17 cellular contexts compared by ENCODE assay signal in the genomic region with DNA sequence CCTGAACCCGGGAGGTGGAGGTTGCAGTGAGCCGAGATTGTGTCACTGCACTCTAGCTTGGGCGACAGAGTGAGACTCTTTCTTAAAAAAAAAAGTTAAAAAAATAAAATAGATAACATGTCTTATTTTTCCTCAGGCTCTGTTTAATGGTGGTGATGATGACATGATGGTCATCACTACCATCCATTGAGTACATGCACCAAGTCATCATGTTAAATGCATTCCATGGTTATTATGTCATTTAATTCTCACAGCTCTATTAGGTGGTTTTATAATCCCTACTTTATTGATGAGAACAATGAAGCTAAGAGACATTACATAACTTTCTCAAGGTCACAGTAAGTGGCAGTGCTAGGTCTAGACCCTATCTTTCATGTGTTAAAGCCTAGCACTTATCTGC. TPM values are rescaled to one million over a fixed set of nuclear protein-coding genes. Genes with fewer than 3 reads are reported as not detected.
"Had no signal": no experiment of that assay in that cellular context is flagged by ENCODE, and none has a peak within 500 bp of the region (broad histone marks: within the 10 kb centered on the region; RNA-seq: fewer than 3 reads in every experiment).

No MANE protein-coding gene starts in this region.

- H3K9me3 ChIP-seq: esophagus muscularis mucosa, heart right ventricle, upper lobe of right lung had no signal

- ATAC-seq: activated CD4-positive, alpha-beta T cell treated with anti-CD3 and anti-CD28 coated beads for 36 hours; activated CD8-positive, alpha-beta T cell treated with anti-CD3 and anti-CD28 coated beads for 36 hours; heart right ventricle; upper lobe of right lung had no signal

- DNase-seq: activated CD4-positive, alpha-beta T cell treated with anti-CD3 and anti-CD28 coated beads for 36 hours; activated CD8-positive, alpha-beta memory T cell treated with anti-CD3 and anti-CD28 coated beads, Interleukin-2, amount 50 U/mL, for 48 hours; activated CD8-positive, alpha-beta T cell treated with anti-CD3 and anti-CD28 coated beads for 36 hours; activated naive CD4-positive, alpha-beta T cell treated with anti-CD3 and anti-CD28 coated beads for 36 hours; cerebellar nuclear complex; heart right ventricle; kidney; retina; stimulated activated CD4-positive, alpha-beta T cell treated with anti-CD3 and anti-CD28 coated beads, Interleukin-15, amount 100 ng/mL, for 24 hours; stimulated activated CD4-positive, alpha-beta T cell treated with anti-CD3 and anti-CD28 coated beads, Interleukin-4, amount 100 ng/mL, for 24 hours; T-helper 9 cell; upper lobe of right lung; WERI-Rb-1 had no signal

- H3K4me1 ChIP-seq: esophagus muscularis mucosa, heart right ventricle, neural progenitor cell, parathyroid adenoma, upper lobe of right lung had no signal

- H3K27me3 ChIP-seq: esophagus muscularis mucosa, heart right ventricle, neural progenitor cell, upper lobe of right lung had no signal

- H3K36me3 ChIP-seq: esophagus muscularis mucosa, neural progenitor cell, upper lobe of right lung, WERI-Rb-1 had no signal

- H3K4me3 ChIP-seq: esophagus muscularis mucosa, heart right ventricle, neural progenitor cell, upper lobe of right lung had no signal

- H3K27ac ChIP-seq: esophagus muscularis mucosa, heart right ventricle, neural progenitor cell, parathyroid adenoma, upper lobe of right lung, WERI-Rb-1 had no signal

RNA-seq across cellular contexts. Expression of a gene that starts 34.4 kb away (rescaled TPM):
- total RNA-seq: activated CD4-positive, alpha-beta T cell treated with anti-CD3 and anti-CD28 coated beads for 36 hours; activated CD8-positive, alpha-beta T cell treated with anti-CD3 and anti-CD28 coated beads for 36 hours; activated naive CD4-positive, alpha-beta T cell treated with anti-CD3 and anti-CD28 coated beads for 36 hours; skeletal muscle tissue had no signal
- polyA plus RNA-seq: heart right ventricle had no signal
